Comparison of ENCODE assay signal across 21 cellular contexts in genomic region chr1:185938396-185938795, GRCh38.
DNase-seq lines count a peak whose midpoint lies in the region; ATAC-seq and TF ChIP-seq lines count a peak whose summit lies in the region.
"Had no signal": no experiment of that assay in that cellular context is flagged by ENCODE, and none has a peak within 500 bp of the region (broad histone marks: within the 10 kb centered on the region; RNA-seq: fewer than 3 reads in every experiment).

No MANE protein-coding gene starts in this region.

- no peak overlapping the region for H3K4me3 Mint-ChIP-seq in Caco-2 (ENCODE audit: unreplicated experiment)
- H3K4me3 Mint-ChIP-seq: activated naive CD8-positive, alpha-beta T cell treated with anti-CD3 and anti-CD28 coated beads, Interleukin-2, amount 10 ng/mL, durations not matched to agents 7 days and 5 days had no signal

- WGBS in mesendoderm (ENCODE audit: extremely low coverage, insufficient coverage, low lambda C conversion rate), result no CpG with 5 or more reads among the region's 2 CpGs

- in situ Hi-C loops in astrocyte of the spinal cord (cut with HindIII; ENCODE audit: low sequenced_read_pairs), result no loop called here

- no peak overlapping the region for H3K27ac ChIP-seq in mesendoderm (ENCODE audit: low read depth, low read length)
- H3K27ac ChIP-seq: breast epithelium, gastroesophageal sphincter, uterus had no signal

- H3K9me3 Mint-ChIP-seq in Caco-2 (ENCODE audit: unreplicated experiment), result no peaks in the 10 kb centered on the region
- H3K9me3 Mint-ChIP-seq: activated naive CD8-positive, alpha-beta T cell treated with anti-CD3 and anti-CD28 coated beads, Interleukin-2, amount 10 ng/mL, durations not matched to agents 7 days and 5 days had no signal

- H3K4me3 ChIP-seq in MG63 (no peak overlapping the region), astrocyte of the spinal cord (ENCODE audit: low read depth, low read length) (no peak overlapping the region), mesendoderm (ENCODE audit: low read length) (no peak overlapping the region), Caco-2 (ENCODE audit: low read depth, low read length) (no peak overlapping the region)
- H3K4me3 ChIP-seq: breast epithelium, gastroesophageal sphincter, left lung, uterus had no signal

- no peak for TF ChIP-seq CTCF in astrocyte of the spinal cord (IDR thresholded peaks at IDR 0.05; ENCODE audit: low read depth, low read length)
- no peak for TF ChIP-seq CTCF in Caco-2 (IDR thresholded peaks at IDR 0.05; ENCODE audit: insufficient read depth in 1 of 2, low read depth in 1 of 2, low read length in 1 of 2, severe bottlenecking in 1 of 2, unreplicated experiment in 1 of 2)

- H3K79me1 ChIP-seq in mesendoderm (ENCODE audit: low read length), result no peaks in the 10 kb centered on the region

- H3K27me3 Mint-ChIP-seq in Caco-2 (ENCODE audit: insufficient read depth, unreplicated experiment), result peaks cover 4% of the 10 kb centered on the region

- no peak overlapping the region for H2AK5ac ChIP-seq in mesendoderm (ENCODE audit: low read length)

- H3K9me3 ChIP-seq in MG63 (no peaks in the 10 kb centered on the region), Caco-2 (no peaks in the 10 kb centered on the region)
- H3K9me3 ChIP-seq: breast epithelium, uterus had no signal

- no peaks in the 10 kb centered on the region for H3K36me3 ChIP-seq in MG63
- H3K36me3 ChIP-seq in mesendoderm (ENCODE audit: control insufficient read depth, insufficient read depth, low read length), result no peaks in the 10 kb centered on the region
- no peaks in the 10 kb centered on the region for H3K36me3 ChIP-seq in Caco-2 (ENCODE audit: control insufficient read depth, insufficient read depth, low read length)
- H3K36me3 ChIP-seq: breast epithelium, gastroesophageal sphincter, left lung, uterus had no signal

- CTCF ChIA-PET in Caco-2 (lab: Charles Lee), result no interaction called here

- H3K18ac ChIP-seq in mesendoderm (ENCODE audit: low read length), result peak overlapping the region; percentile 56

- no peaks in the 10 kb centered on the region for H3K4me1 Mint-ChIP-seq in Caco-2 (ENCODE audit: low read depth, unreplicated experiment)
- H3K4me1 Mint-ChIP-seq: activated naive CD8-positive, alpha-beta T cell treated with anti-CD3 and anti-CD28 coated beads, Interleukin-2, amount 10 ng/mL, durations not matched to agents 7 days and 5 days had no signal

- no peak overlapping the region for H4K5ac ChIP-seq in mesendoderm (ENCODE audit: low read length)

- H3K23ac ChIP-seq in mesendoderm (ENCODE audit: low read length), result no peak overlapping the region

- H4K8ac ChIP-seq in mesendoderm (ENCODE audit: low read depth, low read length), result no peak overlapping the region

- ATAC-seq in HG02610 (IDR thresholded peaks at IDR 0.05; ENCODE audit: unreplicated experiment), result no peak
- ATAC-seq: gastroesophageal sphincter, left lung had no signal

- H3K4me1 ChIP-seq in mesendoderm (ENCODE audit: control insufficient read depth, low read depth, low read length), result peaks cover under 1% of the 10 kb centered on the region
- no peaks in the 10 kb centered on the region for H3K4me1 ChIP-seq in Caco-2
- H3K4me1 ChIP-seq: breast epithelium, left lung, uterus had no signal

- no peak overlapping the region for H3K4me2 ChIP-seq in mesendoderm (ENCODE audit: low read length)

- H2BK5ac ChIP-seq in mesendoderm (ENCODE audit: low read length), result no peak overlapping the region

- no peak overlapping the region for H3K27ac Mint-ChIP-seq in Caco-2 (ENCODE audit: unreplicated experiment)
- H3K27ac Mint-ChIP-seq: activated naive CD8-positive, alpha-beta T cell treated with anti-CD3 and anti-CD28 coated beads, Interleukin-2, amount 10 ng/mL, durations not matched to agents 7 days and 5 days had no signal

- intact Hi-C loops in Caco-2 (cut with micrococcal nuclease; ENCODE audit: unreplicated experiment), result no loop called here

- DNase-seq in NCI-H2171 treated with DMSO at 0.1 percent for 48 hours (lab: John Stamatoyannopoulos, UW) (peak; percentile 47), NCI-H2171 (lab: John Stamatoyannopoulos, UW) (no peak), MG63 (peak; percentile 18), astrocyte of the spinal cord (ENCODE audit: low read depth, low spot score) (peak; percentile 90), mesendoderm (no peak), Caco-2 (no peak), SKM-1 treated with dmso at 0.1 percent for 144 hours (lab: John Stamatoyannopoulos, UW; ENCODE audit: unreplicated experiment) (no peak)
- DNase-seq: activated CD4-positive, alpha-beta T cell treated with anti-CD3 and anti-CD28 coated beads for 1 hour; activated naive CD8-positive, alpha-beta T cell treated with anti-CD3 and anti-CD28 coated beads, Interleukin-2, amount 10 ng/mL, durations not matched to agents 7 days and 5 days; Calu3; GF-D8; left lung; NCI-H1105; NCI-H2107; NCI-H82; stimulated activated CD4-positive, alpha-beta T cell treated with anti-CD3 and anti-CD28 coated beads, Interleukin-12 subunit alpha, Interleukin-12 subunit beta, amount 100 ng/mL, for 4 hours; stimulated activated CD8-positive, alpha-beta memory T cell treated with anti-CD3 and anti-CD28 coated beads, Interleukin-4, amount 100 ng/mL, for 48 hours; uterus had no signal

- H3K27me3 ChIP-seq in MG63 (no peaks in the 10 kb centered on the region), mesendoderm (ENCODE audit: insufficient read depth, low read length, poor library complexity) (no peaks in the 10 kb centered on the region), Caco-2 (replicated peaks; ENCODE audit: control insufficient read depth, insufficient read depth, low read length) (no peaks in the 10 kb centered on the region)
- H3K27me3 ChIP-seq: breast epithelium, gastroesophageal sphincter, left lung, uterus had no signal

- H2BK15ac ChIP-seq in mesendoderm (replicated peaks; ENCODE audit: low read depth), result no peak overlapping the region

- H3K4ac ChIP-seq in mesendoderm (ENCODE audit: low read depth, low read length), result peak overlapping the region; percentile 70

- BruUV-seq in Caco-2 (replicated peaks; lab: Mats Ljungman, UMichigan), result no TSS peak

- H3K9ac ChIP-seq in mesendoderm (ENCODE audit: low read length), result no peak overlapping the region

- no peaks in the 10 kb centered on the region for H3K36me3 Mint-ChIP-seq in Caco-2 (ENCODE audit: insufficient read depth, unreplicated experiment)
- H3K36me3 Mint-ChIP-seq: activated naive CD8-positive, alpha-beta T cell treated with anti-CD3 and anti-CD28 coated beads, Interleukin-2, amount 10 ng/mL, durations not matched to agents 7 days and 5 days had no signal

- no peaks in the 10 kb centered on the region for H3K79me2 ChIP-seq in mesendoderm (ENCODE audit: control insufficient read depth, insufficient read depth, low read length)

- no peak overlapping the region for H2BK120ac ChIP-seq in mesendoderm (ENCODE audit: low read depth, low read length)

- POLR2A ChIA-PET in Caco-2 (lab: Charles Lee), result no interaction called here

- no peak overlapping the region for H3K56ac ChIP-seq in mesendoderm (ENCODE audit: low read length)

Comparison
In these comparisons a context has a peak if more than half of its experiments do, and no peak if none do; other contexts are left out.
1. DNase-seq: peak in NCI-H2171 treated with DMSO at 0.1 percent for 48 hours (single experiment), MG63 (single experiment) and astrocyte of the spinal cord (single experiment); none in NCI-H2171 (single experiment), mesendoderm (single experiment), Caco-2 (0 of 2) and SKM-1 treated with dmso at 0.1 percent for 144 hours (single experiment).